8 cellular contexts compared by ENCODE assay signal in genomic region chr12:57086951-57087688, GRCh38. TPM values are rescaled to one million over a fixed set of nuclear protein-coding genes. Genes with fewer than 3 reads are reported as not detected.
A peak's percentile ranks its signal among the peaks of the same experiment; 100 is the strongest.
DNase-seq lines count a peak whose midpoint lies in the region; ATAC-seq lines count a peak whose summit lies in the region.

No MANE protein-coding gene starts in this region.

- H3K4me1 ChIP-seq in esophagus (ENCODE audit: control insufficient read depth in 2 of 2, insufficient read depth in 2 of 2, low read length in 1 of 2) (peaks cover 3 to 14% of the 10 kb centered on the region in 2 donors), muscle layer of duodenum (ENCODE audit: control insufficient read depth in 1 of 2, insufficient read depth in 2 of 2, low read length in 2 of 2) (peaks cover 14 to 31% of the 10 kb centered on the region in 2 donors)

- H3K36me3 ChIP-seq in esophagus (ENCODE audit: control insufficient read depth in 2 of 2, insufficient read depth in 2 of 2, low read length in 1 of 2) (peaks cover 3 to 8% of the 10 kb centered on the region in 2 donors), muscle layer of duodenum (ENCODE audit: control insufficient read depth in 1 of 2, insufficient read depth in 2 of 2, low read length in 2 of 2) (peaks cover 12 to 25% of the 10 kb centered on the region in 2 donors)

- 0 to 1% methylated on average over 35 to 54 of the region's 54 CpGs for WGBS in esophagus, 2 donors

- H3K27me3 ChIP-seq in esophagus (ENCODE audit: control insufficient read depth in 1 of 2, insufficient read depth in 2 of 2, low read length in 2 of 2) (no peaks in the 10 kb centered on the region), muscle layer of duodenum (ENCODE audit: low read depth, low read length) (no peaks in the 10 kb centered on the region)

- DNase-seq in NCI-H2196 (lab: John Stamatoyannopoulos, UW; ENCODE audit: unreplicated experiment) (peak; percentile 73), NCI-H2196 treated with DMSO at 0.1 percent for 48 hours (lab: John Stamatoyannopoulos, UW; ENCODE audit: unreplicated experiment) (no peak), NOMO-1 treated with dmso at 0.1 percent for 144 hours (lab: John Stamatoyannopoulos, UW; ENCODE audit: unreplicated experiment) (peak; percentile 41), activated T-cell treated with anti-CD3 and anti-CD28 coated beads for 48 hours (ENCODE audit: low read depth) (peak; percentile 90)
- DNase-seq in stimulated activated CD8-positive, alpha-beta memory T cell treated with anti-CD3 and anti-CD28 coated beads, Interleukin-7, amount 100 ng/mL, for 1 hour (ENCODE audit: low read depth in 2 of 2) = peak; percentile 89 to 90

- H3K4me3 ChIP-seq in esophagus (ENCODE audit: low read depth in 1 of 2, low read length in 2 of 2) (peak overlapping the region; percentile 58 to 59), muscle layer of duodenum (ENCODE audit: low read depth in 1 of 2, low read length in 2 of 2) (peak overlapping the region; percentile 58 to 81)

- peak; percentile 27 for ATAC-seq in HG03064 (IDR thresholded peaks at IDR 0.05; ENCODE audit: low read depth, unreplicated experiment)

- no peaks in the 10 kb centered on the region for H3K9me3 ChIP-seq in esophagus (ENCODE audit: control insufficient read depth in 2 of 2, insufficient read depth in 1 of 2, low read depth in 1 of 2, low read length in 1 of 2)
- H3K9me3 ChIP-seq in muscle layer of duodenum (ENCODE audit: control insufficient read depth in 1 of 2, low read length in 2 of 2) = no peaks in the 10 kb centered on the region

- peak overlapping the region; percentile 98 to 99 for H3K27ac ChIP-seq in esophagus (ENCODE audit: low read depth in 2 of 2, low read length in 1 of 2)
- H3K27ac ChIP-seq in muscle layer of duodenum (ENCODE audit: low read length) = peak overlapping the region; percentile 99

RNA-seq across cellular contexts. Expression of gene NAB2, which starts 1.8 kb away (rescaled TPM):
- polyA plus RNA-seq in esophagus = 10 to 100 TPM; 11.6 to 19.3 TPM

RNA-seq across cellular contexts. Expression of gene NEMP1, which starts 8.5 kb away (rescaled TPM):
- 1 to 10 TPM; 3.0 TPM for polyA plus RNA-seq in esophagus

RNA-seq across cellular contexts. Expression of gene STAT6, which starts 24.0 kb away (rescaled TPM):
- polyA plus RNA-seq in esophagus = 100 to 1,000 TPM; 101 to 145 TPM

RNA-seq across cellular contexts. Expression of gene MYO1A, which starts 37.2 kb away (rescaled TPM):
- under 1 TPM; 0.12 to 0.31 TPM for polyA plus RNA-seq in esophagus

RNA-seq across cellular contexts. Expression of gene LRP1, which starts 41.2 kb away (rescaled TPM):
- 10 to 100 TPM; 29.6 to 47.6 TPM for polyA plus RNA-seq in esophagus
